Comparison of ENCODE assay signal across 2 cellular contexts in the genomic region with DNA sequence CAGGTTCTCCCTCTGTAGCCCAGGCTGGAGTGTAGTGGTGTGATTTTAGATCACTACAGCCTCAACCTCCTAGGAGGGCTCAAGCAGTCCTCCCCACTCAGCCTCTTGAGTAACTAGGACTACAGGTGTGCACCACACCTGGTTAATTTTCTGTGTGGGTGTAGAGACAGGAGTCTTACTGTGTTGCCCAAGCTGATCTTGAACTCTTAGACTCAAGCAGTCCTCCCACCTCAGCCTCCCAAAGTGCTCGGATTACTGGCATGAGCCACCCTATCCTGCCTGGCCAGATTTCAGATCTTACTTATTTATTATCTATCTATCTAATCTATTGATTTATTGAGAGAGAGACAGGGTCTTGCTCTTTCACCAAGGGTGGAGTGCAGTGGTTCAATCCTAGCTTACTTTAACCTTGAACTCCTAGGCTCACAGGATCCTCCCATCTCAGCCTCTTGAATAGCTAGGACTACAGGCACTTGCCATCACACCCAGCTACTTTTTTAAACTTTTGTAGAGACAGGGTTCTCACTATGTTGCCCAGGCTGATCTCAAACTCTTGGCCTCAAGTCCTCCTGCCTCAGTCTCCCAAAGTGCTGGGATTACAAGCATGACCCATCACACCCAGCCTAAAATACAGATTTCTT.
TF ChIP-seq lines count a peak whose summit lies in the region.

No MANE protein-coding gene starts in this region.

TF ChIP-seq in SK-N-SH, 30 proteins besides CTCF, POLR2A, EP300 and RAD21:
- TF ChIP-seq FOXJ3 (CRISPR knock-in tag; IDR thresholded peaks at IDR 0.05) (no peak), TCF12 (IDR thresholded peaks at IDR 0.05) (no peak), USF2 (IDR thresholded peaks at IDR 0.05; ENCODE audit: borderline replicate concordance, low read depth, low read length) (no peak), JUND (IDR thresholded peaks at IDR 0.05) (no peak), PBX3 (IDR thresholded peaks at IDR 0.05) (no peak), REST (IDR thresholded peaks at IDR 0.05; ENCODE audit: low read depth, low read length) (no peak), RFX5 (IDR thresholded peaks at IDR 0.05; ENCODE audit: low read length) (no peak), YY1 (IDR thresholded peaks at IDR 0.05; ENCODE audit: low read depth) (no peak), ELF1 (IDR thresholded peaks at IDR 0.05) (no peak), FOXM1 (IDR thresholded peaks at IDR 0.05; ENCODE audit: low read depth) (no peak)
- TF ChIP-seq, protein P1, sequence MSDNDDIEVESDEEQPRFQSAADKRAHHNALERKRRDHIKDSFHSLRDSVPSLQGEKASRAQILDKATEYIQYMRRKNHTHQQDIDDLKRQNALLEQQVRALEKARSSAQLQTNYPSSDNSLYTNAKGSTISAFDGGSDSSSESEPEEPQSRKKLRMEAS (IDR thresholded peaks at IDR 0.05; ENCODE audit: low read depth) = no peak

TF ChIP-seq in H1, 55 proteins besides CTCF, POLR2A, EP300 and RAD21:
- TF ChIP-seq NRF1 (IDR thresholded peaks at IDR 0.05; ENCODE audit: low read depth, low read length) = no peak
- TF ChIP-seq SRF (IDR thresholded peaks at IDR 0.05; ENCODE audit: low read depth, low read length) = no peak
- no peak for TF ChIP-seq RXRA (IDR thresholded peaks at IDR 0.05; ENCODE audit: insufficient read depth, low read depth, low read length)
- TF ChIP-seq KDM5A (IDR thresholded peaks at IDR 0.05; ENCODE audit: low read length) = no peak
- no peak for TF ChIP-seq SP2 (IDR thresholded peaks at IDR 0.05; ENCODE audit: low read length)
- no peak for TF ChIP-seq KDM4A (IDR thresholded peaks at IDR 0.05; ENCODE audit: low read depth, low read length, severe bottlenecking)
- TF ChIP-seq CREB1 (IDR thresholded peaks at IDR 0.05) = no peak
- no peak for TF ChIP-seq MAFK (IDR thresholded peaks at IDR 0.05; ENCODE audit: low read depth, low read length)
- no peak for TF ChIP-seq TCF12 (IDR thresholded peaks at IDR 0.05; ENCODE audit: low read depth, low read length)
- TF ChIP-seq EGR1 (IDR thresholded peaks at IDR 0.05; ENCODE audit: borderline replicate concordance, low read depth, low read length) = no peak
- TF ChIP-seq TEAD4 (IDR thresholded peaks at IDR 0.05; ENCODE audit: low read depth, low read length) = no peak
- TF ChIP-seq CBX8 (IDR thresholded peaks at IDR 0.05; ENCODE audit: borderline replicate concordance, low read depth, low read length) = no peak
- no peak for TF ChIP-seq PHF8 (conservative IDR thresholded peaks at IDR 0.05; ENCODE audit: low read depth, low read length)
- no peak for TF ChIP-seq FOSL1 (IDR thresholded peaks at IDR 0.05; ENCODE audit: insufficient read depth, low read depth, low read length)
- TF ChIP-seq TAF7 (optimal IDR thresholded peaks at IDR 0.05; ENCODE audit: borderline replicate concordance, low read depth, low read length) = no peak
- no peak for TF ChIP-seq EZH2 (IDR thresholded peaks at IDR 0.05; ENCODE audit: low read depth, low read length, severe bottlenecking)
- TF ChIP-seq JUN (IDR thresholded peaks at IDR 0.05; ENCODE audit: low read depth, low read length) = no peak
- no peak for TF ChIP-seq BRCA1 (IDR thresholded peaks at IDR 0.05; ENCODE audit: low read depth, low read length)
